ENCODE assay signal across 2 cellular contexts in the genomic region with DNA sequence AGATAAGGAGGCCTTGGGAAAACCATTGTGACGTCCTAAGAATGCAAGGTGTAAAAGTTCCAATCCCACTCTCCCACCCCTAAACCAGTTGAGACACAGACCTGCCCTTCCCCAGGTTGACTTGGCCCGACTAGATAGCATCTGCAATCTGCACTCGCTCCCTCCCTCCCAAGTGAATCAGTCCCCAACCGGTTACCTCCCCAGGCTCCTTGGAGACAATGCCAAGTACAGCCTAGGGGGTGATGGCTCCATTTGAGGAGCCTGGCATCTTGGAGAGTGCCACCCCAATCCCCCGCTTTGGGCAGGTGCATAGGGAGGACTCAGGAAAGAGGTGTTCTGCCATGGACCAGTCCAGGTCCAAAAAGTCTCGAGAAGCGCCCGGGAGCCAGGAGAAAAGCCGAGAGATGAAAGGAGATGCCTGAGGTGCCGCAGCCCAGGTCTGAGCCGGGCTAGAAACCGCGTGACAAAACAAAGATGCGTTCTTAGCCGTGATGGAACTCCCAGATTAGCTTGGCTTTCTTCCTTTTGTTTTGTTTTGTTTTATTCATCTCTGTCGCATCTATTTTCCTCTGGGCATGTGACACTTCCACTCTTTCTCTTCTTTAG.
TF ChIP-seq lines count a peak whose summit lies in the region.

No MANE protein-coding gene starts in this region.

TF ChIP-seq in HCT116, 20 proteins besides CTCF, POLR2A, EP300 and RAD21:
- no peak for TF ChIP-seq YY1 (IDR thresholded peaks at IDR 0.05; ENCODE audit: extremely low read depth, insufficient replicate concordance, low read depth, low read length)
- TF ChIP-seq SP1 (IDR thresholded peaks at IDR 0.05; ENCODE audit: low read depth): no peak
- TF ChIP-seq CEBPB (IDR thresholded peaks at IDR 0.05; ENCODE audit: low read depth): no peak
- TF ChIP-seq, protein P1, sequence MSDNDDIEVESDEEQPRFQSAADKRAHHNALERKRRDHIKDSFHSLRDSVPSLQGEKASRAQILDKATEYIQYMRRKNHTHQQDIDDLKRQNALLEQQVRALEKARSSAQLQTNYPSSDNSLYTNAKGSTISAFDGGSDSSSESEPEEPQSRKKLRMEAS (IDR thresholded peaks at IDR 0.05): no peak
- TF ChIP-seq ZNF274 (IDR thresholded peaks at IDR 0.05; ENCODE audit: low read depth, low read length): no peak
- no peak for TF ChIP-seq SRF (IDR thresholded peaks at IDR 0.05; ENCODE audit: low read depth)

TF ChIP-seq in K562, 482 proteins besides CTCF, POLR2A, EP300 and RAD21:
- TF ChIP-seq ZNF24 (IDR thresholded peaks at IDR 0.05): no peak
- peak; percentile 19; the same call in 1 of the 2 replicates for TF ChIP-seq FOSL1 (tag; conservative IDR thresholded peaks at IDR 0.05)
- peak; percentile 0 for TF ChIP-seq MEIS2 (IDR thresholded peaks at IDR 0.05; ENCODE audit: partially characterized antibody)
- TF ChIP-seq ZNF3 (CRISPR knock-in tag; IDR thresholded peaks at IDR 0.05): no peak
- no peak for TF ChIP-seq CREM (IDR thresholded peaks at IDR 0.05; ENCODE audit: low read depth)
- no peak for TF ChIP-seq TAF9B (IDR thresholded peaks at IDR 0.05; ENCODE audit: partially characterized antibody)
